1 cellular context compared by ENCODE assay signal in genomic region chr11:15968461-15969130, GRCh38.
A peak's percentile ranks its signal among the peaks of the same experiment; 100 is the strongest.
TF ChIP-seq lines count a peak whose summit lies in the region.

No MANE protein-coding gene starts in this region.

TF ChIP-seq in K562, 482 proteins besides CTCF, POLR2A, EP300 and RAD21 (continued from another document):
- TF ChIP-seq SNAPC5 (CRISPR knock-in tag; IDR thresholded peaks at IDR 0.05), result no peak
- no peak for TF ChIP-seq CAMTA2 (CRISPR knock-in tag; conservative IDR thresholded peaks at IDR 0.05)
- no peak for TF ChIP-seq KHSRP (IDR thresholded peaks at IDR 0.05)
- no peak for TF ChIP-seq LARP7 (IDR thresholded peaks at IDR 0.05)
- TF ChIP-seq DMBX1 (CRISPR knock-in tag; IDR thresholded peaks at IDR 0.05; ENCODE audit: borderline replicate concordance), result no peak
- no peak for TF ChIP-seq ZNF561 (CRISPR knock-in tag; conservative IDR thresholded peaks at IDR 0.05)
- TF ChIP-seq, protein P1, sequence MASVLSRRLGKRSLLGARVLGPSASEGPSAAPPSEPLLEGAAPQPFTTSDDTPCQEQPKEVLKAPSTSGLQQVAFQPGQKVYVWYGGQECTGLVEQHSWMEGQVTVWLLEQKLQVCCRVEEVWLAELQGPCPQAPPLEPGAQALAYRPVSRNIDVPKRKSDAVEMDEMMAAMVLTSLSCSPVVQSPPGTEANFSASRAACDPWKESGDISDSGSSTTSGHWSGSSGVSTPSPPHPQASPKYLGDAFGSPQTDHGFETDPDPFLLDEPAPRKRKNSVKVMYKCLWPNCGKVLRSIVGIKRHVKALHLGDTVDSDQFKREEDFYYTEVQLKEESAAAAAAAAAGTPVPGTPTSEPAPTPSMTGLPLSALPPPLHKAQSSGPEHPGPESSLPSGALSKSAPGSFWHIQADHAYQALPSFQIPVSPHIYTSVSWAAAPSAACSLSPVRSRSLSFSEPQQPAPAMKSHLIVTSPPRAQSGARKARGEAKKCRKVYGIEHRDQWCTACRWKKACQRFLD (CRISPR knock-in tag; IDR thresholded peaks at IDR 0.05), result 0 out of 2 replicates have a peak, but pooled peaks have one; percentile 17
- TF ChIP-seq ATF4 (CRISPR knock-in tag; IDR thresholded peaks at IDR 0.05), result no peak
- no peak for TF ChIP-seq RBBP5 (IDR thresholded peaks at IDR 0.05; ENCODE audit: borderline replicate concordance, insufficient read depth, low read length, poor library complexity, severe bottlenecking)
- TF ChIP-seq ADNP (tag; IDR thresholded peaks at IDR 0.05), result no peak
- TF ChIP-seq, protein P2, sequence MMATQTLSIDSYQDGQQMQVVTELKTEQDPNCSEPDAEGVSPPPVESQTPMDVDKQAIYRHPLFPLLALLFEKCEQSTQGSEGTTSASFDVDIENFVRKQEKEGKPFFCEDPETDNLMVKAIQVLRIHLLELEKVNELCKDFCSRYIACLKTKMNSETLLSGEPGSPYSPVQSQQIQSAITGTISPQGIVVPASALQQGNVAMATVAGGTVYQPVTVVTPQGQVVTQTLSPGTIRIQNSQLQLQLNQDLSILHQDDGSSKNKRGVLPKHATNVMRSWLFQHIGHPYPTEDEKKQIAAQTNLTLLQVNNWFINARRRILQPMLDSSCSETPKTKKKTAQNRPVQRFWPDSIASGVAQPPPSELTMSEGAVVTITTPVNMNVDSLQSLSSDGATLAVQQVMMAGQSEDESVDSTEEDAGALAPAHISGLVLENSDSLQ (IDR thresholded peaks at IDR 0.05), result no peak
- TF ChIP-seq NFRKB (IDR thresholded peaks at IDR 0.05; ENCODE audit: low read depth), result peak; percentile 81
- TF ChIP-seq ZNF589 (CRISPR knock-in tag; IDR thresholded peaks at IDR 0.05; ENCODE audit: low read depth), result 0 out of 2 replicates have a peak, but pooled peaks have one; percentile 20
- no peak for TF ChIP-seq TRIM28 (IDR thresholded peaks at IDR 0.05)
- no peak for TF ChIP-seq CBX1 (IDR thresholded peaks at IDR 0.05; ENCODE audit: low read depth)
- no peak for TF ChIP-seq SRSF7 (optimal IDR thresholded peaks at IDR 0.05; ENCODE audit: low read depth, low read length)
- no peak for TF ChIP-seq GTF2A2 (tag; IDR thresholded peaks at IDR 0.05)
- no peak for TF ChIP-seq CHD4 (IDR thresholded peaks at IDR 0.05; ENCODE audit: insufficient read depth, insufficient replicate concordance, low read depth, low read length, poor library complexity, severe bottlenecking)
- no peak for TF ChIP-seq ATF2 (CRISPR knock-in tag; IDR thresholded peaks at IDR 0.05)
- no peak for TF ChIP-seq CHD2 (IDR thresholded peaks at IDR 0.05; ENCODE audit: low read depth, low read length)
- TF ChIP-seq FOXK2 (conservative IDR thresholded peaks at IDR 0.05 in 1 of 2, IDR thresholded peaks at IDR 0.05 in 1 of 2; ENCODE audit: low read depth in 2 of 2), result no peak
- TF ChIP-seq, protein P3, sequence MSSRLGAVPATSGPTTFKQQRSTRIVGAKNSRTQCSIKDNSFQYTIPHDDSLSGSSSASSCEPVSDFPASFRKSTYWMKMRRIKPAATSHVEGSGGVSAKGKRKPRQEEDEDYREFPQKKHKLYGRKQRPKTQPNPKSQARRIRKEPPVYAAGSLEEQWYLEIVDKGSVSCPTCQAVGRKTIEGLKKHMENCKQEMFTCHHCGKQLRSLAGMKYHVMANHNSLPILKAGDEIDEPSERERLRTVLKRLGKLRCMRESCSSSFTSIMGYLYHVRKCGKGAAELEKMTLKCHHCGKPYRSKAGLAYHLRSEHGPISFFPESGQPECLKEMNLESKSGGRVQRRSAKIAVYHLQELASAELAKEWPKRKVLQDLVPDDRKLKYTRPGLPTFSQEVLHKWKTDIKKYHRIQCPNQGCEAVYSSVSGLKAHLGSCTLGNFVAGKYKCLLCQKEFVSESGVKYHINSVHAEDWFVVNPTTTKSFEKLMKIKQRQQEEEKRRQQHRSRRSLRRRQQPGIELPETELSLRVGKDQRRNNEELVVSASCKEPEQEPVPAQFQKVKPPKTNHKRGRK (tag; IDR thresholded peaks at IDR 0.05), result peak; percentile 86
- TF ChIP-seq ZNF518B (CRISPR knock-in tag; IDR thresholded peaks at IDR 0.05), result no peak
- TF ChIP-seq ARNT (IDR thresholded peaks at IDR 0.05), result no peak
- TF ChIP-seq ZNF175 (CRISPR knock-in tag; IDR thresholded peaks at IDR 0.05; ENCODE audit: low read depth), result peak; percentile 17
- TF ChIP-seq NONO (IDR thresholded peaks at IDR 0.05; ENCODE audit: low read depth in 2 of 2, low read length in 1 of 2), result no peak
- no peak for TF ChIP-seq ZNF146 (CRISPR knock-in tag; IDR thresholded peaks at IDR 0.05; ENCODE audit: unreplicated experiment)
- TF ChIP-seq NUFIP1 (IDR thresholded peaks at IDR 0.05; ENCODE audit: partially characterized antibody), result no peak
- TF ChIP-seq PHF8 (IDR thresholded peaks at IDR 0.05; ENCODE audit: borderline replicate concordance, low read length), result 0 out of 2 replicates have a peak, but pooled peaks have one; percentile 1
- no peak for TF ChIP-seq NFE2 (IDR thresholded peaks at IDR 0.05; ENCODE audit: low read depth)
- 0 out of 2 replicates have a peak, but pooled peaks have one; percentile 60 for TF ChIP-seq ZNF584 (CRISPR knock-in tag; IDR thresholded peaks at IDR 0.05; ENCODE audit: low read depth)
- TF ChIP-seq ZEB2 (IDR thresholded peaks at IDR 0.05), result no peak
- TF ChIP-seq ZFX (CRISPR knock-in tag; IDR thresholded peaks at IDR 0.05), result peak; percentile 43; the same call in 1 of the 2 replicates
- TF ChIP-seq, protein P4, sequence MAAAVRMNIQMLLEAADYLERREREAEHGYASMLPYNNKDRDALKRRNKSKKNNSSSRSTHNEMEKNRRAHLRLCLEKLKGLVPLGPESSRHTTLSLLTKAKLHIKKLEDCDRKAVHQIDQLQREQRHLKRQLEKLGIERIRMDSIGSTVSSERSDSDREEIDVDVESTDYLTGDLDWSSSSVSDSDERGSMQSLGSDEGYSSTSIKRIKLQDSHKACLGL (CRISPR knock-in tag; IDR thresholded peaks at IDR 0.05; ENCODE audit: borderline replicate concordance, poor library complexity, severe bottlenecking), result no peak
